15 cellular contexts compared by ENCODE assay signal in the genomic region with DNA sequence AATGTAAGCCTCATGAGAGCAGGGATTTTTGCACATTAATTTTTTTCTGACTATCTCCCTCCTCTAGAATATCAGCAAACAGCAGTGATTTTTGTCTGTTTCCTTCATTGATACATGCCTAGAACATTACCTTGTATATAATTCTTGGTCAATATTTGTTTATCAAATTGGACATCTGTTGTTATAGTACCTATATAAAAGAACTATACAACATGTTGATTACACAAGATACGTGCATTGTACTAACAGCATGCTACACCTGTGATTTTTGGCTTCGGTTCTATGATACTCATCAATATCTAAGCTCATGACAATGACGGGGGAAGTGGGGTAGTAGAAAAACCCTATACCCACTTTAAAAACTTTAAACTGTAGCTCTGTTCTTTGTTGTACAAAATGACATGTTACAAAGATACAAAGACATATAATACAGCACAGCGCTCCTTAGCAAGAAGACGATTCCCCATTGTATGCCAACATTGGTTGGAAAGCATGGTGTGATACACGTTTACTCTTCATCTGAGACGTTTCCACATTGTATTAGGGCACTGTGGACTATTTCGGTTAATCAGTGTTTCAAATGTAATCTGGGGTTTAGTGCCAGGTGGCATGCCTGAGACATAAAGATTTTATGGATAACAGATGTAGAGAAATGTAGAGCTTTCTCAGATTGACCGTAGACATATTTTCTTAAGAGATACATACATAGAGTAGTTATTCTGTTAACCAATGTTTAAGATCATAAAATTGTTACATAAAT.
DNase-seq lines count a peak whose midpoint lies in the region; ATAC-seq and TF ChIP-seq lines count a peak whose summit lies in the region.
"Had no signal": no experiment of that assay in that cellular context is flagged by ENCODE, and none has a peak within 500 bp of the region (broad histone marks: within the 10 kb centered on the region; RNA-seq: fewer than 3 reads in every experiment).

No MANE protein-coding gene starts in this region.

- peak; percentile 26 for DNase-seq in COR-L47 (lab: John Stamatoyannopoulos, UW)
- peak; percentile 37 to 80 for DNase-seq in NCI-H2081 (lab: John Stamatoyannopoulos, UW)
- DNase-seq in NCI-H748 (lab: John Stamatoyannopoulos, UW; ENCODE audit: unreplicated experiment) = peak; percentile 99
- no peak for DNase-seq in mucosa of descending colon
- no peak for DNase-seq in NCI-H2196 treated with DMSO at 0.1 percent for 48 hours (lab: John Stamatoyannopoulos, UW; ENCODE audit: unreplicated experiment)
- no peak for DNase-seq in sigmoid colon
- DNase-seq: BE2C; CD4-positive, alpha-beta memory T cell; DMS153; DMS79 treated with DMSO at 0.1 percent for 48 hours; EL had no signal

- peak; percentile 67 for ATAC-seq in mucosa of descending colon
- ATAC-seq in HG03139 (IDR thresholded peaks at IDR 0.05; ENCODE audit: unreplicated experiment) = no peak
- ATAC-seq: A549, HCT116 had no signal

- H3K9me3 ChIP-seq in mucosa of descending colon (no peaks in the 10 kb centered on the region), sigmoid colon (no peaks in the 10 kb centered on the region)
- H3K9me3 ChIP-seq: A549, BE2C had no signal

- WGBS in sigmoid colon, 2 donors = 27 to 63% methylated on average over 9 of the region's 9 CpGs

- peaks cover 5% of the 10 kb centered on the region for H3K4me1 ChIP-seq in mucosa of descending colon (ENCODE audit: low read depth)
- H3K4me1 ChIP-seq in sigmoid colon = peaks cover 0 to 11% (median 0%) of the 10 kb centered on the region in 4 donors
- H3K4me1 ChIP-seq: A549, BE2C had no signal

- no peaks in the 10 kb centered on the region for H3K36me3 ChIP-seq in mucosa of descending colon (ENCODE audit: low read depth)
- H3K36me3 ChIP-seq in sigmoid colon = no peaks in the 10 kb centered on the region
- H3K36me3 ChIP-seq: BE2C had no signal

- intact Hi-C loops in mucosa of descending colon (cut with DNase I, micrococcal nuclease) (no loop called here), sigmoid colon (cut with DNase I) (no loop called here)

- TF ChIP-seq CTCF in mucosa of descending colon (IDR thresholded peaks at IDR 0.05) (no peak), sigmoid colon (IDR thresholded peaks at IDR 0.05) (no peak)

- no peak for TF ChIP-seq EP300 in sigmoid colon (IDR thresholded peaks at IDR 0.05)

- H3K27ac ChIP-seq in sigmoid colon = no peak overlapping the region
- H3K27ac ChIP-seq: A549, C4-2B had no signal

- H3K27me3 ChIP-seq in sigmoid colon = no peaks in the 10 kb centered on the region
- H3K27me3 ChIP-seq: BE2C had no signal

- no peak for TF ChIP-seq POLR2A in sigmoid colon (IDR thresholded peaks at IDR 0.05)

- H3K4me3 ChIP-seq in mucosa of descending colon = no peak overlapping the region
- no peak overlapping the region for H3K4me3 ChIP-seq in sigmoid colon
- H3K4me3 ChIP-seq: A549 had no signal

Comparison
In these comparisons a context has a peak if more than half of its experiments do, and no peak if none do; other contexts are left out.
1. DNase-seq: peak in COR-L47 (single experiment), NCI-H2081 (2 of 2) and NCI-H748 (single experiment); none in mucosa of descending colon (0 of 3), NCI-H2196 treated with DMSO at 0.1 percent for 48 hours (single experiment) and sigmoid colon (single experiment).